In genomic region chr13:99191336-99191899, GRCh38 we compare ENCODE assay signal across 1 cellular context.
TF ChIP-seq lines count a peak whose summit lies in the region.

No MANE protein-coding gene starts in this region.

TF ChIP-seq in SK-N-SH treated with all-trans-retinoic acid at 6 μM for 48 hours, 23 proteins besides CTCF, POLR2A, EP300 and RAD21 (continued from another document):
- TF ChIP-seq, protein P1, sequence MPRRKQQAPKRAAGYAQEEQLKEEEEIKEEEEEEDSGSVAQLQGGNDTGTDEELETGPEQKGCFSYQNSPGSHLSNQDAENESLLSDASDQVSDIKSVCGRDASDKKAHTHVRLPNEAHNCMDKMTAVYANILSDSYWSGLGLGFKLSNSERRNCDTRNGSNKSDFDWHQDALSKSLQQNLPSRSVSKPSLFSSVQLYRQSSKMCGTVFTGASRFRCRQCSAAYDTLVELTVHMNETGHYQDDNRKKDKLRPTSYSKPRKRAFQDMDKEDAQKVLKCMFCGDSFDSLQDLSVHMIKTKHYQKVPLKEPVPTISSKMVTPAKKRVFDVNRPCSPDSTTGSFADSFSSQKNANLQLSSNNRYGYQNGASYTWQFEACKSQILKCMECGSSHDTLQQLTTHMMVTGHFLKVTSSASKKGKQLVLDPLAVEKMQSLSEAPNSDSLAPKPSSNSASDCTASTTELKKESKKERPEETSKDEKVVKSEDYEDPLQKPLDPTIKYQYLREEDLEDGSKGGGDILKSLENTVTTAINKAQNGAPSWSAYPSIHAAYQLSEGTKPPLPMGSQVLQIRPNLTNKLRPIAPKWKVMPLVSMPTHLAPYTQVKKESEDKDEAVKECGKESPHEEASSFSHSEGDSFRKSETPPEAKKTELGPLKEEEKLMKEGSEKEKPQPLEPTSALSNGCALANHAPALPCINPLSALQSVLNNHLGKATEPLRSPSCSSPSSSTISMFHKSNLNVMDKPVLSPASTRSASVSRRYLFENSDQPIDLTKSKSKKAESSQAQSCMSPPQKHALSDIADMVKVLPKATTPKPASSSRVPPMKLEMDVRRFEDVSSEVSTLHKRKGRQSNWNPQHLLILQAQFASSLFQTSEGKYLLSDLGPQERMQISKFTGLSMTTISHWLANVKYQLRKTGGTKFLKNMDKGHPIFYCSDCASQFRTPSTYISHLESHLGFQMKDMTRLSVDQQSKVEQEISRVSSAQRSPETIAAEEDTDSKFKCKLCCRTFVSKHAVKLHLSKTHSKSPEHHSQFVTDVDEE (CRISPR knock-in tag; IDR thresholded peaks at IDR 0.05): no peak
- no peak for TF ChIP-seq ZNF8 (CRISPR knock-in tag; IDR thresholded peaks at IDR 0.05)
TF ChIP-seq in SK-N-SH treated with all-trans-retinoic acid at 6 μM for 48 hours: peak in this region for 0.
